ENCODE assay signal across 10 cellular contexts in genomic region chr1:91529856-91530255, GRCh38. TPM values are rescaled to one million over a fixed set of nuclear protein-coding genes. Genes with fewer than 3 reads are reported as not detected.
DNase-seq lines count a peak whose midpoint lies in the region; ATAC-seq, FAIRE-seq and TF ChIP-seq lines count a peak whose summit lies in the region.
"Had no signal": no experiment of that assay in that cellular context is flagged by ENCODE, and none has a peak within 500 bp of the region (broad histone marks: within the 10 kb centered on the region; RNA-seq: fewer than 3 reads in every experiment).

No MANE protein-coding gene starts in this region.

- POLR2A ChIA-PET in CD8-positive, alpha-beta memory T cell (lab: Charles Lee) = no interaction called here

- peaks cover 7% of the 10 kb centered on the region for H3K27me3 Mint-ChIP-seq in astrocyte (ENCODE audit: low read depth, unreplicated experiment)
- no peaks in the 10 kb centered on the region for H3K27me3 Mint-ChIP-seq in CD8-positive, alpha-beta memory T cell

- intact Hi-C loops in stomach (cut with DNase I; ENCODE audit: low total_unique reads) = no loop called here

- H3K9ac ChIP-seq in astrocyte (ENCODE audit: low read length) = no peak overlapping the region

- no peaks in the 10 kb centered on the region for H3K79me2 ChIP-seq in astrocyte (ENCODE audit: insufficient read depth, low read length)

- 49 to 69% (median 61%) methylated on average over 3 of the region's 3 CpGs for WGBS in stomach, 5 donors

- H3K4me1 ChIP-seq in astrocyte (ENCODE audit: insufficient read depth, low read length) = no peaks in the 10 kb centered on the region
- H3K4me1 ChIP-seq in CD8-positive, alpha-beta memory T cell (ENCODE audit: insufficient read depth, low read length) = peaks cover 28% of the 10 kb centered on the region
- H3K4me1 ChIP-seq in stomach = no peaks in the 10 kb centered on the region

- DNase-seq in Daoy (ENCODE audit: low read depth) (peak; percentile 19), astrocyte (ENCODE audit: low read depth) (peak; percentile 8), medulla oblongata (ENCODE audit: extremely low spot score) (peak; percentile 16), stomach (no peak), activated T-cell treated with anti-CD3 and anti-CD28 coated beads for 4 hours (no peak)
- DNase-seq in CD8-positive, alpha-beta memory T cell = no peak
- DNase-seq: activated CD4-positive, CD25-positive, alpha-beta regulatory T cell treated with anti-CD3 and anti-CD28 coated beads, Interleukin-2, amount 50 U/mL, for 72 hours had no signal

- no peak for FAIRE-seq in astrocyte (lab: Jason Lieb, UNC)

- H4K20me1 ChIP-seq in astrocyte (ENCODE audit: insufficient read depth, low read length) = no peaks in the 10 kb centered on the region

- H3K4me3 ChIP-seq in astrocyte (ENCODE audit: insufficient read depth, low read depth, low read length) (no peak overlapping the region), stomach (no peak overlapping the region)
- no peak overlapping the region for H3K4me3 ChIP-seq in CD8-positive, alpha-beta memory T cell (ENCODE audit: low read length)
- H3K4me3 ChIP-seq: upper lobe of left lung had no signal

- H3K4me2 ChIP-seq in astrocyte (ENCODE audit: low read length) = no peak overlapping the region

- H3K27ac ChIP-seq in astrocyte (ENCODE audit: low read depth, low read length) (no peak overlapping the region), stomach (no peak overlapping the region)
- H3K27ac ChIP-seq in CD8-positive, alpha-beta memory T cell (ENCODE audit: low read depth, low read length) = no peak overlapping the region
- H3K27ac ChIP-seq: upper lobe of left lung had no signal

- no peaks in the 10 kb centered on the region for H3K36me3 Mint-ChIP-seq in astrocyte (ENCODE audit: low read depth, unreplicated experiment)
- H3K36me3 Mint-ChIP-seq in CD8-positive, alpha-beta memory T cell = no peaks in the 10 kb centered on the region

- H3K9me3 ChIP-seq in astrocyte (ENCODE audit: insufficient read depth, low read depth, low read length) (no peaks in the 10 kb centered on the region), stomach (no peaks in the 10 kb centered on the region)
- H3K9me3 ChIP-seq in CD8-positive, alpha-beta memory T cell (ENCODE audit: low read length) = no peaks in the 10 kb centered on the region
- H3K9me3 ChIP-seq: upper lobe of left lung had no signal

- H3K9me3 Mint-ChIP-seq in astrocyte (ENCODE audit: unreplicated experiment) = no peaks in the 10 kb centered on the region
- H3K9me3 Mint-ChIP-seq in CD8-positive, alpha-beta memory T cell = no peaks in the 10 kb centered on the region

- no peaks in the 10 kb centered on the region for H3K36me3 ChIP-seq in astrocyte (ENCODE audit: insufficient read depth, low read length)
- H3K36me3 ChIP-seq in CD8-positive, alpha-beta memory T cell (ENCODE audit: insufficient read depth, low read length) = no peaks in the 10 kb centered on the region
- H3K36me3 ChIP-seq in stomach = no peaks in the 10 kb centered on the region
- H3K36me3 ChIP-seq: upper lobe of left lung had no signal

- peak; percentile 50 for ATAC-seq in HG02870 (IDR thresholded peaks at IDR 0.05; ENCODE audit: unreplicated experiment)
- ATAC-seq in HG02973 (IDR thresholded peaks at IDR 0.05; ENCODE audit: unreplicated experiment) = no peak

- H3K27me3 ChIP-seq in astrocyte (ENCODE audit: insufficient read depth, low read length) (no peaks in the 10 kb centered on the region), stomach (no peaks in the 10 kb centered on the region)
- no peaks in the 10 kb centered on the region for H3K27me3 ChIP-seq in CD8-positive, alpha-beta memory T cell (ENCODE audit: insufficient read depth, low read length, poor library complexity, severe bottlenecking)
- H3K27me3 ChIP-seq: upper lobe of left lung had no signal

- CTCF ChIA-PET in CD8-positive, alpha-beta memory T cell (lab: Charles Lee) = interaction anchor here (0.7 to 1.7 kb wide), 4 partner anchors 10 to 356 kb away, joined by 3 to 5 read pairs (median 4); partner anchors contain the start of gene TGFBR3

- no peak for TF ChIP-seq POLR2A in stomach (IDR thresholded peaks at IDR 0.05)

- no peak for TF ChIP-seq EP300 in stomach (IDR thresholded peaks at IDR 0.05)

- peaks cover 2% of the 10 kb centered on the region for H3K4me1 Mint-ChIP-seq in astrocyte (ENCODE audit: low read depth, unreplicated experiment)
- peaks cover 32 to 41% (median 41%) of the 10 kb centered on the region in 3 donors for H3K4me1 Mint-ChIP-seq in CD8-positive, alpha-beta memory T cell

- peak overlapping the region; percentile 28 for H2AFZ ChIP-seq in astrocyte (ENCODE audit: low read depth, low read length)

- no peak overlapping the region for H3K4me3 Mint-ChIP-seq in astrocyte (ENCODE audit: unreplicated experiment)
- H3K4me3 Mint-ChIP-seq in CD8-positive, alpha-beta memory T cell = peak overlapping the region in 1 of 7 donors; percentile 53

- TF ChIP-seq CTCF in astrocyte (IDR thresholded peaks at IDR 0.05; ENCODE audit: insufficient read depth, low read depth, low read length) = peak; percentile 22
- no peak for TF ChIP-seq CTCF in stomach (IDR thresholded peaks at IDR 0.05)

- H3K27ac Mint-ChIP-seq in astrocyte (ENCODE audit: unreplicated experiment) = peak overlapping the region; percentile 86
- H3K27ac Mint-ChIP-seq in CD8-positive, alpha-beta memory T cell = peak overlapping the region in 3 of 8 donors; percentile 1 to 53 (median 10)

RNA-seq across cellular contexts. Expression of gene CDC7, which starts 29.2 kb away (rescaled TPM):
- total RNA-seq in Daoy (2014; rRNA removed; shearing (Covaris generic)) = 26.2 and 29.0 TPM in 2 replicates
- total RNA-seq in astrocyte (3.3 and 4.0 TPM in 2 replicates), stomach (1 to 10 TPM in 4 of 5 donors, not detected in 1; 1.3 to 6.6 (median 2.2) TPM)
- 10 to 100 TPM; 24.5 to 28.3 TPM for total RNA-seq in CD8-positive, alpha-beta memory T cell
- 3.3 TPM for polyA plus RNA-seq in CD8-positive, alpha-beta memory T cell
- 1 to 10 TPM; 1.4 to 3.1 (median 2.1) TPM for polyA plus RNA-seq in stomach

Comparison
In these comparisons a context has a peak if more than half of its experiments do, and no peak if none do; other contexts are left out.
1. DNase-seq: peak in Daoy (single experiment), astrocyte (single experiment) and medulla oblongata (single experiment); none in CD8-positive, alpha-beta memory T cell (0 of 5), stomach (single experiment) and activated T-cell treated with anti-CD3 and anti-CD28 coated beads for 4 hours (single experiment).